ENCODE assay signal across 19 cellular contexts in the genomic region with DNA sequence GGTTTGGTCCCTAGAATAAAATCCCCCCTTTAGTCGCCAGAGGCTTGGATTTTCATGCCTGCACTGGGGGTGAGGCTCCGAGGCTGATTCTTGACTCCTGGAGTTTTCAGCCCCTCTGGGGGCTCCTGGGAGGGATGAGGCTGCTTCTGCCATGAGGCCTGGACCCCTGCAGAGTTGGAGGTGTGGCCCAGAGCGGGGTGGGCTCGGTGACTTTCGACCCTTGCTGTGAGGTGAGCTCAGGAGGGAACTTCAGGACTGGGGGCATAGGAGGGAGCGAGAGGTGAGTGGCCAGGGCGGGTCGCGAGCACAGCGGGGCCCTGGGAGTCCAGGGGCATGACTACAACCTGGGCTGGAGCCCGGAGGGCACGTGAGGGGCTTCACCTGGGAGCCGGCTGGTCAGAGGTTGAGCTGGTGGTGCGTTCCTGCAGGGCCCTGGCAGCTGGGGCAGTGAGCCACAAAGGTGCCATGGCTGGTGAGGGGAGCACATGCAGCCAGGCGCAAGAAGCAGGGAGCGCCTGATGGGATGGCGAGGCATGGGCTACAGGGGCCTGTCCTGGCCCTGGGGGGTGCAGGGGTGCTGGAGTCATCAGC.
DNase-seq lines count a peak whose midpoint lies in the region; ATAC-seq and TF ChIP-seq lines count a peak whose summit lies in the region.
"Had no signal": no experiment of that assay in that cellular context is flagged by ENCODE, and none has a peak within 500 bp of the region (broad histone marks: within the 10 kb centered on the region; RNA-seq: fewer than 3 reads in every experiment).

No MANE protein-coding gene starts in this region.

- ATAC-seq in Right ventricle myocardium inferior (no peak), lower lobe of right lung (no peak), aorta (ENCODE audit: low FRiP score) (no peak), GM18520 (IDR thresholded peaks at IDR 0.05; ENCODE audit: unreplicated experiment) (no peak)

- H3F3A ChIP-seq in MM.1S (ENCODE audit: insufficient read depth, low read length): no peaks in the 10 kb centered on the region

- intact Hi-C loops in left ventricle myocardium inferior (cut with micrococcal nuclease): no loop called here
- intact Hi-C loops in Right ventricle myocardium inferior (cut with DNase I): no loop called here
- intact Hi-C loops in lower lobe of right lung (cut with DNase I): no loop called here
- intact Hi-C loops in aorta (cut with DNase I): no loop called here

- H3K4me3 Mint-ChIP-seq in chondrocyte (ENCODE audit: unreplicated experiment): no peak overlapping the region
- H3K4me3 Mint-ChIP-seq: CD4-positive, CD25-positive, alpha-beta regulatory T cell had no signal

- no peak overlapping the region for H3K9ac ChIP-seq in MM.1S (ENCODE audit: low read length)

- no peaks in the 10 kb centered on the region for H4K20me1 ChIP-seq in MM.1S (ENCODE audit: insufficient read depth, low read length)

- no peaks in the 10 kb centered on the region for H3K9me2 ChIP-seq in MM.1S (replicated peaks; ENCODE audit: insufficient read depth, low read length)

- WGBS in aorta, 2 donors: 71 to 73% methylated on average over 17 of the region's 17 CpGs

- peaks cover 6% of the 10 kb centered on the region for H3K9me3 Mint-ChIP-seq in chondrocyte (ENCODE audit: low read depth)

- H3K4me2 ChIP-seq in MM.1S (ENCODE audit: low read depth, low read length): no peak overlapping the region
- H3K4me2 ChIP-seq: PC-9 had no signal

- H3K79me2 ChIP-seq in MM.1S (ENCODE audit: low read length): no peaks in the 10 kb centered on the region

- no peak for TF ChIP-seq CTCF in left ventricle myocardium inferior (IDR thresholded peaks at IDR 0.05; ENCODE audit: borderline replicate concordance)
- TF ChIP-seq CTCF in chondrocyte (IDR thresholded peaks at IDR 0.05): no peak
- no peak for TF ChIP-seq CTCF in lower lobe of right lung (IDR thresholded peaks at IDR 0.05)
- TF ChIP-seq CTCF in MM.1S (IDR thresholded peaks at IDR 0.05; ENCODE audit: low read length): no peak

- no peak overlapping the region for H3K27ac Mint-ChIP-seq in chondrocyte (ENCODE audit: unreplicated experiment)
- H3K27ac Mint-ChIP-seq: CD4-positive, CD25-positive, alpha-beta regulatory T cell had no signal

- DNase-seq in left ventricle myocardium inferior (peak; percentile 4), Right ventricle myocardium inferior (ENCODE audit: missing footprints) (no peak), chondrocyte (ENCODE audit: low spot score) (peak; percentile 80), lower lobe of right lung (peak; percentile 39), aorta (peak; percentile 24 to 54), MM.1S (no peak)
- DNase-seq: BE2C; CD4-positive, CD25-positive, alpha-beta regulatory T cell; EL; GF-D8; Kasumi-1; NCI-H1417 treated with DMSO at 0.1 percent for 48 hours; NCI-H187; NCI-H446; NCI-H526; PC-9; RPMI8226; SJCRH30 had no signal

- H3K4me3 ChIP-seq in left ventricle myocardium inferior: no peak overlapping the region
- no peak overlapping the region for H3K4me3 ChIP-seq in lower lobe of right lung
- no peak overlapping the region for H3K4me3 ChIP-seq in aorta (ENCODE audit: low read length in 2 of 2)
- no peak overlapping the region for H3K4me3 ChIP-seq in MM.1S (ENCODE audit: low read length)
- H3K4me3 ChIP-seq: PC-9, SJCRH30 had no signal

- H3K4me1 ChIP-seq in left ventricle myocardium inferior (no peaks in the 10 kb centered on the region), lower lobe of right lung (no peaks in the 10 kb centered on the region), aorta (ENCODE audit: control insufficient read depth in 1 of 2, insufficient read depth in 2 of 2, low read length in 2 of 2) (no peaks in the 10 kb centered on the region), MM.1S (ENCODE audit: low read length) (no peaks in the 10 kb centered on the region)
- H3K4me1 ChIP-seq: SJCRH30 had no signal

- H3K27ac ChIP-seq in left ventricle myocardium inferior (replicated peaks): no peak overlapping the region
- H3K27ac ChIP-seq in lower lobe of right lung: no peak overlapping the region
- H3K27ac ChIP-seq in aorta (ENCODE audit: low read depth in 1 of 2, low read length in 2 of 2): no peak overlapping the region
- H3K27ac ChIP-seq in MM.1S (ENCODE audit: low read length): no peak overlapping the region
- H3K27ac ChIP-seq: PC-9, SJCRH30 had no signal

- H2AFZ ChIP-seq in MM.1S (ENCODE audit: low read length): no peak overlapping the region
- H2AFZ ChIP-seq: PC-9 had no signal

- H3K4me1 Mint-ChIP-seq in chondrocyte (ENCODE audit: low read depth): no peaks in the 10 kb centered on the region
- H3K4me1 Mint-ChIP-seq: CD4-positive, CD25-positive, alpha-beta regulatory T cell had no signal

- peaks cover 10% of the 10 kb centered on the region for H3K27me3 Mint-ChIP-seq in chondrocyte (ENCODE audit: low read depth)
- H3K27me3 Mint-ChIP-seq: CD4-positive, CD25-positive, alpha-beta regulatory T cell had no signal

- H3K36me3 ChIP-seq in left ventricle myocardium inferior (no peaks in the 10 kb centered on the region), lower lobe of right lung (no peaks in the 10 kb centered on the region), aorta (ENCODE audit: control insufficient read depth in 1 of 2, insufficient read depth in 2 of 2, low read length in 1 of 2) (no peaks in the 10 kb centered on the region), MM.1S (replicated peaks; ENCODE audit: insufficient read depth, low read length) (no peaks in the 10 kb centered on the region)
- H3K36me3 ChIP-seq: BE2C, SJCRH30 had no signal

- peaks cover 39% of the 10 kb centered on the region for H3K27me3 ChIP-seq in left ventricle myocardium inferior (ENCODE audit: low read depth)
- no peaks in the 10 kb centered on the region for H3K27me3 ChIP-seq in lower lobe of right lung (ENCODE audit: low read depth)
- no peaks in the 10 kb centered on the region for H3K27me3 ChIP-seq in aorta (ENCODE audit: control insufficient read depth in 1 of 2, insufficient read depth in 2 of 2, low read length in 1 of 2)
- H3K27me3 ChIP-seq in MM.1S (replicated peaks; ENCODE audit: insufficient read depth, low read length): peaks cover 34% of the 10 kb centered on the region
- H3K27me3 ChIP-seq: BE2C, SJCRH30 had no signal

- H3K9me3 ChIP-seq in left ventricle myocardium inferior (replicated peaks): peaks cover 12% of the 10 kb centered on the region
- H3K9me3 ChIP-seq in lower lobe of right lung: no peaks in the 10 kb centered on the region
- no peaks in the 10 kb centered on the region for H3K9me3 ChIP-seq in aorta (ENCODE audit: control insufficient read depth, low read length)
- H3K9me3 ChIP-seq in MM.1S (replicated peaks; ENCODE audit: insufficient read depth, low read length): no peaks in the 10 kb centered on the region
- H3K9me3 ChIP-seq: SJCRH30 had no signal

- peaks cover 3% of the 10 kb centered on the region for H3K36me3 Mint-ChIP-seq in chondrocyte (ENCODE audit: low read depth)
- H3K36me3 Mint-ChIP-seq: CD4-positive, CD25-positive, alpha-beta regulatory T cell had no signal

Comparison
In these comparisons a context has a peak if more than half of its experiments do, and no peak if none do; other contexts are left out.
1. DNase-seq: peak in left ventricle myocardium inferior (single experiment), chondrocyte (single experiment), lower lobe of right lung (single experiment) and aorta (2 of 2); none in Right ventricle myocardium inferior (single experiment) and MM.1S (single experiment).